Comparison of ENCODE assay signal across 8 cellular contexts in the genomic region with DNA sequence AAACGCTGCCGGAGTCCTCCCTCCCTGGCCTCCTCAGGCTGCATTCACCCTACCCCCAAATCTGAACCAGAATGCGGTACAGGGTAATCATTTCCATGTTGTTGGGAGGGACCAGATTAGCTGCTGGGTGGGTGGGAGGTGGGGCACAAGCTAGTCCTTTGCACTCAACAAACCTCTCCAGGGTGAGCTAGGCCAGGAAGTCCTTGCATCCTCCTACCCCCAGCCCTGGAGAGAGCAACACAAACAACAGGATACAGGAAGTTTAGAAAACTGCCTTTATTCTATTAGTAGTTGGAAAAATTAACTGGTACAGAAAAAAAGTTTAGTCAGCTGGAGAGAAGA. TPM values are rescaled to one million over a fixed set of nuclear protein-coding genes. Genes with fewer than 3 reads are reported as not detected.
DNase-seq lines count a peak whose midpoint lies in the region; ATAC-seq and TF ChIP-seq lines count a peak whose summit lies in the region.

No MANE protein-coding gene starts in this region.

- H3K9me3 Mint-ChIP-seq in chondrocyte (ENCODE audit: low read depth) (no peaks in the 10 kb centered on the region), naive B cell (no peaks in the 10 kb centered on the region)

- no peaks in the 10 kb centered on the region for H3K27me3 Mint-ChIP-seq in chondrocyte (ENCODE audit: low read depth)
- H3K27me3 Mint-ChIP-seq in naive B cell = no peaks in the 10 kb centered on the region

- peak; percentile 26 for DNase-seq in Jurkat, Clone E6-1 (ENCODE audit: low read depth, low spot score)
- DNase-seq in chondrocyte (ENCODE audit: low spot score) (no peak), naive B cell (no peak), NCI-H2081 (lab: John Stamatoyannopoulos, UW) (no peak), DMS153 (lab: John Stamatoyannopoulos, UW) (no peak), SKM-1 (lab: John Stamatoyannopoulos, UW; ENCODE audit: unreplicated experiment) (no peak), kidney glomerular epithelial cell (lab: John Stamatoyannopoulos, UW) (no peak)

- H3K4me1 Mint-ChIP-seq in chondrocyte (ENCODE audit: low read depth) (peaks cover 56% of the 10 kb centered on the region), naive B cell (peaks cover 9 to 50% (median 30%) of the 10 kb centered on the region in 3 donors)

- no peak for TF ChIP-seq CTCF in chondrocyte (IDR thresholded peaks at IDR 0.05)

- H3K4me3 ChIP-seq in Jurkat, Clone E6-1 (ENCODE audit: low read length) = peak overlapping the region; percentile 85

- H3K36me3 Mint-ChIP-seq in chondrocyte (ENCODE audit: low read depth) (peaks cover 31% of the 10 kb centered on the region), naive B cell (peaks cover 7 to 16% of the 10 kb centered on the region in 2 donors)

- ATAC-seq in GM19043 (IDR thresholded peaks at IDR 0.05; ENCODE audit: low read depth, unreplicated experiment) = peak; percentile 13
- ATAC-seq in naive B cell (ENCODE audit: low read depth in 2 of 2) = no peak

- H3K27ac Mint-ChIP-seq in chondrocyte (ENCODE audit: unreplicated experiment) = peak overlapping the region; percentile 95
- peak overlapping the region; percentile 80 to 98 (median 94) for H3K27ac Mint-ChIP-seq in naive B cell

- peak overlapping the region; percentile 82 for H3K4me3 Mint-ChIP-seq in chondrocyte (ENCODE audit: unreplicated experiment)
- H3K4me3 Mint-ChIP-seq in naive B cell = peak overlapping the region; percentile 92 to 99 (median 98)

RNA-seq across cellular contexts. Expression of a gene that starts 0.7 kb away (rescaled TPM):
- polyA plus RNA-seq in Jurkat, Clone E6-1 (2012; ENCODE audit: insufficient read depth, insufficient read length) = 208 TPM
- total RNA-seq in chondrocyte = 87.9 to 92.6 TPM (median 91.3 TPM) in 3 replicates
- polyA plus RNA-seq in naive B cell (ENCODE audit: low read depth in 6 of 6) = 100 to 1,000 TPM; 289 to 380 (median 329) TPM

RNA-seq across cellular contexts. Expression of a gene that starts 19.0 kb away (rescaled TPM):
- polyA plus RNA-seq in Jurkat, Clone E6-1 (2012; ENCODE audit: insufficient read depth, insufficient read length) = 35.0 TPM
- 31.6 to 41.0 TPM (median 31.9 TPM) in 3 replicates for total RNA-seq in chondrocyte
- 10 to 100 TPM; 52.5 to 81.7 (median 60.9) TPM for polyA plus RNA-seq in naive B cell (ENCODE audit: low read depth in 6 of 6)

RNA-seq across cellular contexts. Expression of a gene that starts 52.9 kb away (rescaled TPM):
- polyA plus RNA-seq in Jurkat, Clone E6-1 (2012; ENCODE audit: insufficient read depth, insufficient read length) = 624 TPM
- total RNA-seq in chondrocyte = 625 to 643 TPM (median 626 TPM) in 3 replicates
- 1,000 to 10,000 TPM in 1 of 6 donors, 100 to 1,000 TPM in 5; 695 to 1,035 (median 800) TPM for polyA plus RNA-seq in naive B cell (ENCODE audit: low read depth in 6 of 6)

RNA-seq across cellular contexts. Expression of a gene that starts 53.4 kb away (rescaled TPM):
- polyA plus RNA-seq in Jurkat, Clone E6-1 (2012; ENCODE audit: insufficient read depth, insufficient read length) = 10.1 TPM
- total RNA-seq in chondrocyte = 22.5 to 54.8 TPM (median 23.4 TPM) in 3 replicates
- polyA plus RNA-seq in naive B cell (ENCODE audit: low read depth in 6 of 6) = 10 to 100 TPM; 45.9 to 99.9 (median 58.6) TPM
